Comparison of ENCODE assay signal across 26 cellular contexts in genomic region chr6:106763361-106763760, GRCh38.
"Had no signal": no experiment of that assay in that cellular context is flagged by ENCODE, and none has a peak within 500 bp of the region (broad histone marks: within the 10 kb centered on the region; RNA-seq: fewer than 3 reads in every experiment).

No MANE protein-coding gene starts in this region.

- H3K27me3 ChIP-seq: colonic mucosa, heart left ventricle, neural progenitor cell, pancreas, tibial artery, upper lobe of left lung, uterus had no signal

- H3K9me3 ChIP-seq: colonic mucosa, lower lobe of right lung, pancreas, upper lobe of left lung, uterus had no signal

- DNase-seq: colonic mucosa; dermis blood vessel endothelial cell; endodermal cell; foreskin melanocyte; heart left ventricle; hypothalamus; islet precursor cell; left cardiac atrium; left ventricle myocardium inferior; lower lobe of right lung; natural killer cell; nucleus accumbens; pancreas; right cardiac atrium; small intestine; stimulated activated CD4-positive, alpha-beta T cell treated with anti-CD3 and anti-CD28 coated beads, Interleukin-12 subunit alpha, Interleukin-12 subunit beta, amount 100 ng/mL, for 4 hours; stimulated activated CD4-positive, alpha-beta T cell treated with anti-CD3 and anti-CD28 coated beads, Interleukin-2, amount 100 ng/mL, for 48 hours; stimulated activated naive CD4-positive, alpha-beta T cell treated with Interleukin-2 at 50 U/mL for 16 hours; tibial artery; upper lobe of left lung; uterus had no signal

- H3K4me1 Mint-ChIP-seq: endodermal cell, memory B cell, mesothelial cell of epicardium, natural killer cell, neural progenitor cell had no signal

- FAIRE-seq: endothelial cell of umbilical vein, pancreas, small intestine had no signal

- H3K4me2 ChIP-seq: neural progenitor cell had no signal

- H3K9ac ChIP-seq: neural progenitor cell had no signal

- H3K27ac ChIP-seq: colonic mucosa, heart left ventricle, left ventricle myocardium inferior, lower lobe of right lung, neural progenitor cell, tibial artery, upper lobe of left lung, uterus had no signal

- H3K27ac Mint-ChIP-seq: endodermal cell, memory B cell, mesothelial cell of epicardium, natural killer cell, neural progenitor cell, progenitor cell of endocrine pancreas had no signal

- H3K36me3 ChIP-seq: colonic mucosa, heart left ventricle, left ventricle myocardium inferior, lower lobe of right lung, neural progenitor cell, pancreas, tibial artery, upper lobe of left lung, uterus had no signal

- H3K4me1 ChIP-seq: colonic mucosa, heart left ventricle, left ventricle myocardium inferior, lower lobe of right lung, neural progenitor cell, tibial artery, upper lobe of left lung, uterus had no signal

- H3K36me3 Mint-ChIP-seq: natural killer cell, neural progenitor cell had no signal

- H3K4me3 ChIP-seq: colonic mucosa, heart left ventricle, left ventricle myocardium inferior, lower lobe of right lung, neural progenitor cell, pancreas, tibial artery, upper lobe of left lung, uterus had no signal

- ATAC-seq: heart left ventricle, left cardiac atrium, lower lobe of right lung, natural killer cell, right cardiac atrium had no signal

- H3K27me3 Mint-ChIP-seq: memory B cell, progenitor cell of endocrine pancreas had no signal

- H2AFZ ChIP-seq: neural progenitor cell had no signal

- H3K4me3 Mint-ChIP-seq: endodermal cell, memory B cell, mesothelial cell of epicardium, natural killer cell, neural progenitor cell had no signal

- H3K9me3 Mint-ChIP-seq: natural killer cell had no signal
